In the genomic region with DNA sequence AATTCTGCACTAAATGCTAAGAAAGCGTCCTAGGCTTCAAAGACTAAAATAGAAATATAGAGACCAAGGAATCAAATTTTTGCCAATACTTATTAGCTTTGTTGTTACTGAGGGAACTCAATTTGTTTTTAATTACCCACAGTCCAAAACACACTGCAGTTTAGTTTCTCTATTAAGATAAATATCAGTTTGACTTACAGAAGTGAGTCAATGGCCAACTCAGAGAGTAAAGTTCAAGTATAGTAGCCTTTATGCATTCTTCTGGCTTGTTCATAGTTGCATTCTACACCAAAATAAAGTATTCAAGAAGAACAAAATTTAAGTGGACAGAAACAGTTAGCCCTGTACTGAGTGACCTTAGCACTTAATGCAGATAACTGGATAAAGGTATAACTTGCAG, we compare ENCODE assay signal across 1 cellular context.
A peak's percentile ranks its signal among the peaks of the same experiment; 100 is the strongest.
TF ChIP-seq lines count a peak whose summit lies in the region.

No MANE protein-coding gene starts in this region.

TF ChIP-seq in HepG2, 621 proteins besides CTCF, POLR2A, EP300 and RAD21:
- TF ChIP-seq ZNF768 (CRISPR knock-in tag; IDR thresholded peaks at IDR 0.05) (no peak), ZSCAN31 (CRISPR knock-in tag; IDR thresholded peaks at IDR 0.05; ENCODE audit: low read depth) (no peak), ZMYM2 (CRISPR knock-in tag; IDR thresholded peaks at IDR 0.05) (no peak), ARID3A (IDR thresholded peaks at IDR 0.05; ENCODE audit: low read depth, low read length) (peak; percentile 31; the same call in 1 of the 2 replicates)
- TF ChIP-seq, protein P1, sequence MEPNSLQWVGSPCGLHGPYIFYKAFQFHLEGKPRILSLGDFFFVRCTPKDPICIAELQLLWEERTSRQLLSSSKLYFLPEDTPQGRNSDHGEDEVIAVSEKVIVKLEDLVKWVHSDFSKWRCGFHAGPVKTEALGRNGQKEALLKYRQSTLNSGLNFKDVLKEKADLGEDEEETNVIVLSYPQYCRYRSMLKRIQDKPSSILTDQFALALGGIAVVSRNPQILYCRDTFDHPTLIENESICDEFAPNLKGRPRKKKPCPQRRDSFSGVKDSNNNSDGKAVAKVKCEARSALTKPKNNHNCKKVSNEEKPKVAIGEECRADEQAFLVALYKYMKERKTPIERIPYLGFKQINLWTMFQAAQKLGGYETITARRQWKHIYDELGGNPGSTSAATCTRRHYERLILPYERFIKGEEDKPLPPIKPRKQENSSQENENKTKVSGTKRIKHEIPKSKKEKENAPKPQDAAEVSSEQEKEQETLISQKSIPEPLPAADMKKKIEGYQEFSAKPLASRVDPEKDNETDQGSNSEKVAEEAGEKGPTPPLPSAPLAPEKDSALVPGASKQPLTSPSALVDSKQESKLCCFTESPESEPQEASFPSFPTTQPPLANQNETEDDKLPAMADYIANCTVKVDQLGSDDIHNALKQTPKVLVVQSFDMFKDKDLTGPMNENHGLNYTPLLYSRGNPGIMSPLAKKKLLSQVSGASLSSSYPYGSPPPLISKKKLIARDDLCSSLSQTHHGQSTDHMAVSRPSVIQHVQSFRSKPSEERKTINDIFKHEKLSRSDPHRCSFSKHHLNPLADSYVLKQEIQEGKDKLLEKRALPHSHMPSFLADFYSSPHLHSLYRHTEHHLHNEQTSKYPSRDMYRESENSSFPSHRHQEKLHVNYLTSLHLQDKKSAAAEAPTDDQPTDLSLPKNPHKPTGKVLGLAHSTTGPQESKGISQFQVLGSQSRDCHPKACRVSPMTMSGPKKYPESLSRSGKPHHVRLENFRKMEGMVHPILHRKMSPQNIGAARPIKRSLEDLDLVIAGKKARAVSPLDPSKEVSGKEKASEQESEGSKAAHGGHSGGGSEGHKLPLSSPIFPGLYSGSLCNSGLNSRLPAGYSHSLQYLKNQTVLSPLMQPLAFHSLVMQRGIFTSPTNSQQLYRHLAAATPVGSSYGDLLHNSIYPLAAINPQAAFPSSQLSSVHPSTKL (CRISPR knock-in tag; IDR thresholded peaks at IDR 0.05), result 0 out of 2 replicates have a peak, but pooled peaks have one; percentile 9
